ENCODE assay signal across 8 cellular contexts in genomic region chr18:24176727-24177416, GRCh38. TPM values are rescaled to one million over a fixed set of nuclear protein-coding genes. Genes with fewer than 3 reads are reported as not detected.
A peak's percentile ranks its signal among the peaks of the same experiment; 100 is the strongest.
DNase-seq lines count a peak whose midpoint lies in the region; ATAC-seq and TF ChIP-seq lines count a peak whose summit lies in the region.

No MANE protein-coding gene starts in this region.

- H3K9me2 ChIP-seq in hepatocyte (replicated peaks; ENCODE audit: insufficient read depth), result no peaks in the 10 kb centered on the region

- peaks cover 38% of the 10 kb centered on the region for H3K4me1 ChIP-seq in OCI-LY3 (ENCODE audit: low read length)
- no peaks in the 10 kb centered on the region for H3K4me1 ChIP-seq in hepatocyte (ENCODE audit: insufficient read depth)

- no peaks in the 10 kb centered on the region for H3K36me3 Mint-ChIP-seq in activated naive CD8-positive, alpha-beta T cell treated with anti-CD3 and anti-CD28 coated beads, Interleukin-2, amount 10 ng/mL, durations not matched to agents 7 days and 5 days

- H3K4me2 ChIP-seq in OCI-LY3 (ENCODE audit: low read length), result peak overlapping the region; percentile 91
- no peak overlapping the region for H3K4me2 ChIP-seq in hepatocyte

- no peaks in the 10 kb centered on the region for H3K9me3 Mint-ChIP-seq in activated naive CD8-positive, alpha-beta T cell treated with anti-CD3 and anti-CD28 coated beads, Interleukin-2, amount 10 ng/mL, durations not matched to agents 7 days and 5 days

- H2AFZ ChIP-seq in OCI-LY3 (ENCODE audit: low read depth, low read length), result peak overlapping the region; percentile 86; the same call in 1 of the 2 replicates
- H2AFZ ChIP-seq in hepatocyte, result no peak overlapping the region

- H3K27me3 ChIP-seq in OCI-LY3 (ENCODE audit: low read depth, low read length) (no peaks in the 10 kb centered on the region), hepatocyte (no peaks in the 10 kb centered on the region)

- H3K4me3 Mint-ChIP-seq in activated naive CD8-positive, alpha-beta T cell treated with anti-CD3 and anti-CD28 coated beads, Interleukin-2, amount 10 ng/mL, durations not matched to agents 7 days and 5 days, result no peak overlapping the region

- peaks cover 2% of the 10 kb centered on the region for H3K27me3 Mint-ChIP-seq in activated naive CD8-positive, alpha-beta T cell treated with anti-CD3 and anti-CD28 coated beads, Interleukin-2, amount 10 ng/mL, durations not matched to agents 7 days and 5 days

- POLR2A ChIA-PET in activated naive CD8-positive, alpha-beta T cell treated with anti-CD3 and anti-CD28 coated beads, Interleukin-2, amount 10 ng/mL, durations not matched to agents 7 days and 5 days (lab: Charles Lee), result no interaction called here

- 73% methylated on average over 7 of the region's 7 CpGs for WGBS in hepatocyte (ENCODE audit: low lambda C conversion rate, missing lambda C conversion rate)

- no peak overlapping the region for H3K27ac Mint-ChIP-seq in activated naive CD8-positive, alpha-beta T cell treated with anti-CD3 and anti-CD28 coated beads, Interleukin-2, amount 10 ng/mL, durations not matched to agents 7 days and 5 days

- ATAC-seq in GM19351 (IDR thresholded peaks at IDR 0.05; ENCODE audit: unreplicated experiment) (peak; percentile 85), HG03378 (IDR thresholded peaks at IDR 0.05; ENCODE audit: unreplicated experiment) (peak; percentile 80)
- ATAC-seq in activated naive CD8-positive, alpha-beta T cell treated with anti-CD3 and anti-CD28 coated beads, Interleukin-2, amount 10 ng/mL, durations not matched to agents 7 days and 5 days (ENCODE audit: low read depth), result no peak

- H3K9me3 ChIP-seq in OCI-LY3 (ENCODE audit: insufficient read depth, low read length) (no peaks in the 10 kb centered on the region), hepatocyte (ENCODE audit: low read depth) (no peaks in the 10 kb centered on the region)

- H3K9ac ChIP-seq in OCI-LY3 (ENCODE audit: low read length), result peak overlapping the region; percentile 73

- H3K27ac ChIP-seq in OCI-LY3 (ENCODE audit: low read length) (peak overlapping the region; percentile 91), hepatocyte (no peak overlapping the region)

- peak; percentile 88 for DNase-seq in D341Med (ENCODE audit: low spot score)
- DNase-seq in activated naive CD8-positive, alpha-beta T cell treated with anti-CD3 and anti-CD28 coated beads, Interleukin-2, amount 10 ng/mL, durations not matched to agents 7 days and 5 days, result peak; percentile 33
- peak; percentile 75 for DNase-seq in hepatocyte (ENCODE audit: low spot score)
- peak; percentile 5 to 45 for DNase-seq in stimulated activated CD4-positive, alpha-beta T cell treated with anti-CD3 and anti-CD28 coated beads, Interleukin-12 subunit alpha, Interleukin-12 subunit beta, amount 100 ng/mL, for 24 hours (ENCODE audit: low read depth in 2 of 2)
- no peak for DNase-seq in NCI-H2107 treated with DMSO at 0.1 percent for 48 hours (lab: John Stamatoyannopoulos, UW; ENCODE audit: unreplicated experiment)

- TF ChIP-seq CTCF in OCI-LY3 (IDR thresholded peaks at IDR 0.05; ENCODE audit: low read depth, low read length) (peak; percentile 91), hepatocyte (IDR thresholded peaks at IDR 0.05; ENCODE audit: poor library complexity) (peak; percentile 59)

- H3K4me3 ChIP-seq in OCI-LY3 (ENCODE audit: low read length) (peak overlapping the region; percentile 75), hepatocyte (no peak overlapping the region)

- H3K4me1 Mint-ChIP-seq in activated naive CD8-positive, alpha-beta T cell treated with anti-CD3 and anti-CD28 coated beads, Interleukin-2, amount 10 ng/mL, durations not matched to agents 7 days and 5 days, result no peaks in the 10 kb centered on the region

- H3K36me3 ChIP-seq in OCI-LY3 (replicated peaks; ENCODE audit: low read depth, low read length), result no peaks in the 10 kb centered on the region
- no peaks in the 10 kb centered on the region for H3K36me3 ChIP-seq in hepatocyte (replicated peaks; ENCODE audit: insufficient read depth, low read depth)

- H4K20me1 ChIP-seq in OCI-LY3 (ENCODE audit: insufficient read depth, low read length), result no peaks in the 10 kb centered on the region
- no peaks in the 10 kb centered on the region for H4K20me1 ChIP-seq in hepatocyte (ENCODE audit: insufficient read depth, poor library complexity, severe bottlenecking)

- H3K79me2 ChIP-seq in OCI-LY3 (ENCODE audit: low read length), result no peaks in the 10 kb centered on the region
- H3K79me2 ChIP-seq in hepatocyte, result no peaks in the 10 kb centered on the region

RNA-seq across cellular contexts. Expression of gene CABYR, which starts 38.0 kb away (rescaled TPM):
- total RNA-seq in activated naive CD8-positive, alpha-beta T cell treated with anti-CD3 and anti-CD28 coated beads, Interleukin-2, amount 10 ng/mL, durations not matched to agents 7 days and 5 days, result 1 to 10 TPM; 1.4 to 3.6 TPM
- total RNA-seq in hepatocyte, result 5.3 and 7.5 TPM in 2 replicates
- polyA plus RNA-seq in hepatocyte, result 3.6 and 4.6 TPM in 2 replicates
